3 cellular contexts compared by ENCODE assay signal in genomic region chr10:44185315-44185666, GRCh38.
"Had no signal": no experiment of that assay in that cellular context is flagged by ENCODE, and none has a peak within 500 bp of the region (broad histone marks: within the 10 kb centered on the region; RNA-seq: fewer than 3 reads in every experiment).

No MANE protein-coding gene starts in this region.

- DNase-seq: GDM1, GF-D8 had no signal

- H3K4me3 ChIP-seq: GM12878 had no signal
